ENCODE assay signal across 1 cellular context in genomic region chr18:61435064-61435652, GRCh38.
TF ChIP-seq lines count a peak whose summit lies in the region.

No MANE protein-coding gene starts in this region.

TF ChIP-seq in IMR-90, 13 proteins besides CTCF, POLR2A, EP300 and RAD21 (continued from another document):
- TF ChIP-seq ELK1 (IDR thresholded peaks at IDR 0.05; ENCODE audit: borderline replicate concordance, low read depth, low read length) (no peak), FOS (IDR thresholded peaks at IDR 0.05; ENCODE audit: low read depth, low read length) (no peak), USF2 (IDR thresholded peaks at IDR 0.05; ENCODE audit: low read depth, low read length) (no peak), RFX5 (IDR thresholded peaks at IDR 0.05; ENCODE audit: low read depth, low read length) (no peak), CEBPB (IDR thresholded peaks at IDR 0.05; ENCODE audit: low read depth, low read length) (no peak), MAZ (IDR thresholded peaks at IDR 0.05; ENCODE audit: borderline replicate concordance, low read depth, low read length) (no peak), SMC3 (IDR thresholded peaks at IDR 0.05; ENCODE audit: low read depth, low read length) (no peak), MXI1 (IDR thresholded peaks at IDR 0.05; ENCODE audit: borderline replicate concordance, low read depth, low read length) (no peak), RCOR1 (IDR thresholded peaks at IDR 0.05; ENCODE audit: insufficient replicate concordance, low read length) (no peak), BHLHE40 (IDR thresholded peaks at IDR 0.05; ENCODE audit: low read depth, low read length) (no peak)
